In genomic region chr5:40569549-40570270, GRCh38 we compare ENCODE assay signal across 14 cellular contexts.
DNase-seq lines count a peak whose midpoint lies in the region; ATAC-seq and TF ChIP-seq lines count a peak whose summit lies in the region.
"Had no signal": no experiment of that assay in that cellular context is flagged by ENCODE, and none has a peak within 500 bp of the region (broad histone marks: within the 10 kb centered on the region; RNA-seq: fewer than 3 reads in every experiment).

No MANE protein-coding gene starts in this region.

- no peaks in the 10 kb centered on the region for H3K9me2 ChIP-seq in DOHH2 (replicated peaks; ENCODE audit: control insufficient read depth, low read length)

- H3K36me3 Mint-ChIP-seq in immature natural killer cell (peaks cover 0 to 8% (median 0%) of the 10 kb centered on the region in 3 donors), T-helper 17 cell (ENCODE audit: low read depth) (no peaks in the 10 kb centered on the region)
- H3K36me3 Mint-ChIP-seq: activated naive CD8-positive, alpha-beta T cell had no signal

- H3K27me3 ChIP-seq in DOHH2 (ENCODE audit: control insufficient read depth, low read length) (no peaks in the 10 kb centered on the region), OCI-LY3 (ENCODE audit: low read depth, low read length) (no peaks in the 10 kb centered on the region), tibial artery (no peaks in the 10 kb centered on the region)

- peak overlapping the region; percentile 50 for H3K4me2 ChIP-seq in DOHH2 (ENCODE audit: low read length)
- H3K4me2 ChIP-seq in OCI-LY3 (ENCODE audit: low read length) = peak overlapping the region; percentile 39

- no peak overlapping the region for H3K9ac ChIP-seq in OCI-LY3 (ENCODE audit: low read length)

- no peak overlapping the region; the same call in 1 of the 2 replicates for H3K4me3 ChIP-seq in DOHH2 (ENCODE audit: low read length)
- H3K4me3 ChIP-seq in OCI-LY3 (ENCODE audit: low read length) = no peak overlapping the region
- H3K4me3 ChIP-seq in tibial artery = no peak overlapping the region

- H3K27ac ChIP-seq in DOHH2 (ENCODE audit: low read depth, low read length) (no peak overlapping the region), OCI-LY3 (ENCODE audit: low read length) (no peak overlapping the region), tibial artery (no peak overlapping the region)

- no peaks in the 10 kb centered on the region for H3F3A ChIP-seq in DOHH2 (ENCODE audit: control insufficient read depth, insufficient read depth)

- H3K9me3 ChIP-seq in DOHH2 (ENCODE audit: control insufficient read depth, insufficient read depth, low read length) (no peaks in the 10 kb centered on the region), OCI-LY3 (ENCODE audit: insufficient read depth, low read length) (no peaks in the 10 kb centered on the region), tibial artery (no peaks in the 10 kb centered on the region), T-helper 17 cell (ENCODE audit: control insufficient read depth, low read length, poor library complexity, severe bottlenecking) (no peaks in the 10 kb centered on the region)

- no peak for TF ChIP-seq CTCF in DOHH2 (IDR thresholded peaks at IDR 0.05; ENCODE audit: low read depth, low read length, poor library complexity, severe bottlenecking)
- TF ChIP-seq CTCF in OCI-LY3 (IDR thresholded peaks at IDR 0.05; ENCODE audit: low read depth, low read length) = no peak
- no peak for TF ChIP-seq CTCF in tibial artery (IDR thresholded peaks at IDR 0.05)

- H3K4me1 Mint-ChIP-seq in immature natural killer cell = peaks cover 20 to 22% of the 10 kb centered on the region in 2 donors
- H3K4me1 Mint-ChIP-seq in T-helper 17 cell = peaks cover 2% of the 10 kb centered on the region

- DNase-seq in immature natural killer cell = no peak
- DNase-seq in tibial artery = no peak
- DNase-seq in T-helper 17 cell = no peak
- DNase-seq in DMS 273 (lab: John Stamatoyannopoulos, UW; ENCODE audit: unreplicated experiment) = no peak
- DNase-seq: activated CD4-positive, alpha-beta T cell treated with anti-CD3 and anti-CD28 coated beads for 4 hours; effector CD8-positive, alpha-beta T cell; NCI-H2171; nucleus accumbens; trophoblast cell had no signal

- no peaks in the 10 kb centered on the region for H3K79me2 ChIP-seq in DOHH2 (ENCODE audit: control insufficient read depth, low read length)
- H3K79me2 ChIP-seq in OCI-LY3 (ENCODE audit: low read length) = no peaks in the 10 kb centered on the region

- intact Hi-C loops in tibial artery (cut with DNase I; ENCODE audit: low total_unique reads) = no loop called here

- H2AFZ ChIP-seq in OCI-LY3 (ENCODE audit: low read depth, low read length) = no peak overlapping the region

- H3K4me1 ChIP-seq in DOHH2 (ENCODE audit: control insufficient read depth, low read length) (peaks cover 29% of the 10 kb centered on the region), OCI-LY3 (ENCODE audit: low read length) (peaks cover 32% of the 10 kb centered on the region), tibial artery (no peaks in the 10 kb centered on the region)

- H3K4me3 Mint-ChIP-seq in immature natural killer cell (peak overlapping the region in 4 of 5 donors; percentile 26 to 70 (median 56)), T-helper 17 cell (no peak overlapping the region)
- H3K4me3 Mint-ChIP-seq: activated naive CD8-positive, alpha-beta T cell had no signal

- no peaks in the 10 kb centered on the region for H3K36me3 ChIP-seq in DOHH2 (ENCODE audit: control insufficient read depth, low read length)
- no peaks in the 10 kb centered on the region for H3K36me3 ChIP-seq in OCI-LY3 (replicated peaks; ENCODE audit: low read depth, low read length)
- no peaks in the 10 kb centered on the region for H3K36me3 ChIP-seq in tibial artery

- ATAC-seq in GM21528 (IDR thresholded peaks at IDR 0.05; ENCODE audit: low FRiP score, unreplicated experiment) (peak; percentile 60), HG03457 (IDR thresholded peaks at IDR 0.05; ENCODE audit: unreplicated experiment) (no peak), T-helper 17 cell (no peak)

- H3K27ac Mint-ChIP-seq in immature natural killer cell (peak overlapping the region; percentile 34 to 77 (median 64)), T-helper 17 cell (no peak overlapping the region)

- H3K9me3 Mint-ChIP-seq in immature natural killer cell = no peaks in the 10 kb centered on the region

- H3K27me3 Mint-ChIP-seq in immature natural killer cell (ENCODE audit: low read depth in 3 of 3) = no peaks in the 10 kb centered on the region
- H3K27me3 Mint-ChIP-seq in T-helper 17 cell = no peaks in the 10 kb centered on the region
- H3K27me3 Mint-ChIP-seq: activated naive CD8-positive, alpha-beta T cell had no signal

- H4K20me1 ChIP-seq in DOHH2 (ENCODE audit: control insufficient read depth, insufficient read depth, low read depth, low read length) (no peaks in the 10 kb centered on the region; the same call in 1 of the 2 replicates), OCI-LY3 (ENCODE audit: insufficient read depth, low read length) (no peaks in the 10 kb centered on the region)
